In genomic region chr11:86219291-86220193, GRCh38 we compare ENCODE assay signal across 9 cellular contexts. TPM values are rescaled to one million over a fixed set of nuclear protein-coding genes. Genes with fewer than 3 reads are reported as not detected.
A peak's percentile ranks its signal among the peaks of the same experiment; 100 is the strongest.
DNase-seq lines count a peak whose midpoint lies in the region; ATAC-seq lines count a peak whose summit lies in the region.
"Had no signal": no experiment of that assay in that cellular context is flagged by ENCODE, and none has a peak within 500 bp of the region (broad histone marks: within the 10 kb centered on the region; RNA-seq: fewer than 3 reads in every experiment).

No MANE protein-coding gene starts in this region.

- no peaks in the 10 kb centered on the region for H3K9me3 Mint-ChIP-seq in memory B cell

- H3K36me3 Mint-ChIP-seq in memory B cell, result peaks cover 2% of the 10 kb centered on the region

- ATAC-seq in GM21576 (IDR thresholded peaks at IDR 0.05; ENCODE audit: unreplicated experiment), result peak; percentile 66
- ATAC-seq in HG03354 (IDR thresholded peaks at IDR 0.05; ENCODE audit: poor library complexity, severe bottlenecking, unreplicated experiment), result peak; percentile 86
- peak; percentile 93 for ATAC-seq in memory B cell (ENCODE audit: low read depth)

- peak overlapping the region; percentile 79 for H3K4me3 Mint-ChIP-seq in memory B cell

- H3K4me1 Mint-ChIP-seq in memory B cell, result peaks cover 25% of the 10 kb centered on the region

- H3K27ac Mint-ChIP-seq in memory B cell, result peak overlapping the region; percentile 90

- DNase-seq in NOMO-1 treated with DMSO at 0.1 percent for 48 hours (lab: John Stamatoyannopoulos, UW; ENCODE audit: unreplicated experiment), result peak; percentile 20
- DNase-seq in NOMO-1 treated with dmso at 0.1 percent for 144 hours (lab: John Stamatoyannopoulos, UW; ENCODE audit: unreplicated experiment), result no peak
- DNase-seq in memory B cell (ENCODE audit: low spot score in 2 of 2), result peak in 1 of 2 donors; percentile 46
- DNase-seq in SKM-1 (lab: John Stamatoyannopoulos, UW; ENCODE audit: unreplicated experiment), result no peak
- no peak for DNase-seq in NCI-H1694 treated with DMSO at 0.1 percent for 48 hours (lab: John Stamatoyannopoulos, UW)
- DNase-seq in occipital lobe (lab: John Stamatoyannopoulos, UW), result no peak
- DNase-seq: SJCRH30 had no signal

- H3K27me3 Mint-ChIP-seq in memory B cell, result no peaks in the 10 kb centered on the region

RNA-seq across cellular contexts. Expression of gene EED, which starts 25.0 kb away (rescaled TPM):
- total RNA-seq in occipital lobe, result 23.1 TPM
